Comparison of ENCODE assay signal across 10 cellular contexts in genomic region chr11:7436657-7437056, GRCh38. TPM values are rescaled to one million over a fixed set of nuclear protein-coding genes. Genes with fewer than 3 reads are reported as not detected.
DNase-seq lines count a peak whose midpoint lies in the region; ATAC-seq and TF ChIP-seq lines count a peak whose summit lies in the region.
"Had no signal": no experiment of that assay in that cellular context is flagged by ENCODE, and none has a peak within 500 bp of the region (broad histone marks: within the 10 kb centered on the region; RNA-seq: fewer than 3 reads in every experiment).

No MANE protein-coding gene starts in this region.

- no peak overlapping the region for H3K4me3 Mint-ChIP-seq in activated CD8-positive, alpha-beta memory T cell treated with anti-CD3 and anti-CD28 coated beads, Interleukin-2, amount 10 ng/mL, durations not matched to agents 7 days and 5 days
- H3K4me3 Mint-ChIP-seq in natural killer cell = peak overlapping the region; percentile 59

- no peak overlapping the region for H3K4me3 ChIP-seq in SJSA1
- H3K4me3 ChIP-seq in osteoblast (ENCODE audit: insufficient read depth, low read length) = no peak overlapping the region
- H3K4me3 ChIP-seq: skin epidermis had no signal

- peaks cover 14% of the 10 kb centered on the region for H3K4me1 Mint-ChIP-seq in activated CD8-positive, alpha-beta memory T cell treated with anti-CD3 and anti-CD28 coated beads, Interleukin-2, amount 10 ng/mL, durations not matched to agents 7 days and 5 days
- peaks cover 20 to 21% of the 10 kb centered on the region in 2 donors for H3K4me1 Mint-ChIP-seq in natural killer cell

- H3K4me2 ChIP-seq in osteoblast (ENCODE audit: insufficient read depth, low read length) = no peak overlapping the region

- ATAC-seq in activated CD8-positive, alpha-beta memory T cell treated with anti-CD3 and anti-CD28 coated beads, Interleukin-2, amount 10 ng/mL, durations not matched to agents 7 days and 5 days = peak; percentile 84
- peak; percentile 75 for ATAC-seq in HG02798 (IDR thresholded peaks at IDR 0.05; ENCODE audit: poor library complexity, unreplicated experiment)
- peak; percentile 71 to 92 (median 79) for ATAC-seq in natural killer cell

- TF ChIP-seq CTCF in natural killer cell (IDR thresholded peaks at IDR 0.05) (no peak), osteoblast (IDR thresholded peaks at IDR 0.05; ENCODE audit: extremely low read depth, low read depth, low read length) (no peak)

- no peaks in the 10 kb centered on the region for H4K20me1 ChIP-seq in osteoblast (ENCODE audit: insufficient read depth, low read length)

- no peaks in the 10 kb centered on the region for H3K27me3 ChIP-seq in SJSA1 (replicated peaks)
- no peaks in the 10 kb centered on the region for H3K27me3 ChIP-seq in osteoblast (ENCODE audit: insufficient read depth, low read length)

- peaks cover 7% of the 10 kb centered on the region for H3K36me3 Mint-ChIP-seq in activated CD8-positive, alpha-beta memory T cell treated with anti-CD3 and anti-CD28 coated beads, Interleukin-2, amount 10 ng/mL, durations not matched to agents 7 days and 5 days
- no peaks in the 10 kb centered on the region for H3K36me3 Mint-ChIP-seq in natural killer cell

- CTCF ChIA-PET in activated CD8-positive, alpha-beta memory T cell treated with anti-CD3 and anti-CD28 coated beads, Interleukin-2, amount 10 ng/mL, durations not matched to agents 7 days and 5 days (lab: Charles Lee) = interaction anchor here (0.7 to 1.6 kb wide), 4 partner anchors 74 to 251 kb away, joined by 3 to 4 read pairs (median 3); no protein-coding TSS in a partner anchor

- intact Hi-C loops in natural killer cell (cut with micrococcal nuclease) = no loop called here

- peak; percentile 59 for DNase-seq in activated CD8-positive, alpha-beta memory T cell treated with anti-CD3 and anti-CD28 coated beads, Interleukin-2, amount 10 ng/mL, durations not matched to agents 7 days and 5 days
- DNase-seq in activated CD8-positive, alpha-beta memory T cell treated with anti-CD3 and anti-CD28 coated beads for 24 hours = no peak
- no peak for DNase-seq in SJSA1 (ENCODE audit: low read depth in 1 of 2, low spot score in 2 of 2)
- no peak for DNase-seq in natural killer cell
- DNase-seq in osteoblast (ENCODE audit: insufficient read length, low spot score, missing footprints) = no peak
- DNase-seq in activated gamma-delta T cell (lab: John Stamatoyannopoulos, UW) = no peak
- DNase-seq in NCI-H146 treated with DMSO at 0.1 percent for 48 hours (lab: John Stamatoyannopoulos, UW; ENCODE audit: unreplicated experiment) = no peak

- H3K9me3 Mint-ChIP-seq in activated CD8-positive, alpha-beta memory T cell treated with anti-CD3 and anti-CD28 coated beads, Interleukin-2, amount 10 ng/mL, durations not matched to agents 7 days and 5 days (ENCODE audit: low read depth) = no peaks in the 10 kb centered on the region
- no peaks in the 10 kb centered on the region for H3K9me3 Mint-ChIP-seq in natural killer cell

- H3K9me3 ChIP-seq in SJSA1 (replicated peaks) = no peaks in the 10 kb centered on the region
- no peaks in the 10 kb centered on the region for H3K9me3 ChIP-seq in osteoblast (ENCODE audit: low read depth, low read length)

- no peaks in the 10 kb centered on the region for H3K79me2 ChIP-seq in osteoblast (ENCODE audit: insufficient read depth, low read length)

- H3K4me1 ChIP-seq in SJSA1 (replicated peaks) (peaks cover 21% of the 10 kb centered on the region), osteoblast (ENCODE audit: insufficient read depth, low read length) (no peaks in the 10 kb centered on the region)

- H3K27me3 Mint-ChIP-seq in activated CD8-positive, alpha-beta memory T cell treated with anti-CD3 and anti-CD28 coated beads, Interleukin-2, amount 10 ng/mL, durations not matched to agents 7 days and 5 days = no peaks in the 10 kb centered on the region
- H3K27me3 Mint-ChIP-seq in natural killer cell (ENCODE audit: low read depth in 2 of 2) = no peaks in the 10 kb centered on the region

- H3K27ac ChIP-seq in SJSA1 (peak overlapping the region; percentile 79), osteoblast (ENCODE audit: low read depth, low read length) (no peak overlapping the region)

- H3K36me3 ChIP-seq in SJSA1 = no peaks in the 10 kb centered on the region
- no peaks in the 10 kb centered on the region for H3K36me3 ChIP-seq in osteoblast (ENCODE audit: insufficient read depth, low read length)

- H2AFZ ChIP-seq in osteoblast (ENCODE audit: low read length) = no peak overlapping the region

- peak overlapping the region; percentile 86 for H3K27ac Mint-ChIP-seq in activated CD8-positive, alpha-beta memory T cell treated with anti-CD3 and anti-CD28 coated beads, Interleukin-2, amount 10 ng/mL, durations not matched to agents 7 days and 5 days
- peak overlapping the region; percentile 77 to 85 for H3K27ac Mint-ChIP-seq in natural killer cell

RNA-seq across cellular contexts. Expression of gene OLFML1, which starts 48.6 kb away (rescaled TPM):
- total RNA-seq in activated CD8-positive, alpha-beta memory T cell treated with anti-CD3 and anti-CD28 coated beads, Interleukin-2, amount 10 ng/mL, durations not matched to agents 7 days and 5 days = not detected
- 0.09 and 1.1 TPM in 2 replicates for total RNA-seq in SJSA1 (2014; rRNA removed; shearing (Covaris generic))
- total RNA-seq in natural killer cell (not detected), osteoblast (20.3 and 33.0 TPM in 2 replicates)
- total RNA-seq: RPMI7951 had no signal

Comparison
In these comparisons a context has a peak if more than half of its experiments do, and no peak if none do; other contexts are left out.
1. RNA of gene OLFML1, which starts 48.6 kb away (total RNA-seq): 20.3 to 33.0 TPM in osteoblast; 0.09 to 1.1 TPM in SJSA1, not detected in activated CD8-positive, alpha-beta memory T cell treated with anti-CD3 and anti-CD28 coated beads, Interleukin-2, amount 10 ng/mL, durations not matched to agents 7 days and 5 days and not detected in natural killer cell; every median in the first group is over 10 times any median in the second.
2. Peak in every context shown above with its lines, with median percentiles within 50 percentile points of each other: ATAC-seq.